ENCODE assay signal across 8 cellular contexts in the genomic region with DNA sequence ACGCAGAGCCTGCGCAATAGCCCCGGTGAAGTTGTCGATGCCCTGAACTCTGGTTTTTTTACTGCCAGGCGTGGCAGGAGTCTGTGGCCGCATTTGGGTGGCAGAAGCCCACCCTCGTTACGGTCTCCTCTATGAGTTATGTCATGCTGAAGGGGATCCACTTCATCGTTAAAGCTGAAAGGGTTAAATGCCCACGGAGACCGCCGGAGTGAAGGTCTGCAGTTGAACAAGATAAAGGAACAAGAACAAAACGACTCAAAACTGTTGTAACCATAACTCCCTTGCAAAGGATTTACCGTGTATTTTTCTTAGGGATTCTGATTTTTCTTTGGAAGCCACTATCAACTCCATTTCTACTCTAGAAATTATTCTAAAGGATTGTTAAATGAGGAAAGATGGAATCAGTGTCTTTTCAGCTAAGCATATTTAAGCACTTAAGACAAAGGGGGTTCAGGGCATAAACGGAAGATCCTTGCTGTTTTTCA. TPM values are rescaled to one million over a fixed set of nuclear protein-coding genes. Genes with fewer than 3 reads are reported as not detected.
DNase-seq lines count a peak whose midpoint lies in the region; ATAC-seq, FAIRE-seq and TF ChIP-seq lines count a peak whose summit lies in the region.

No MANE protein-coding gene starts in this region.

- no peak for TF ChIP-seq POLR2A in GM12878 (IDR thresholded peaks at IDR 0.05; ENCODE audit: low read depth, low read length)
- TF ChIP-seq POLR2A in uterus (IDR thresholded peaks at IDR 0.05): no peak

- TSS peak; percentile 99 for BruUV-seq in GM12878 (replicated peaks; lab: Mats Ljungman, UMichigan)

- peaks cover 50% of the 10 kb centered on the region for H3K79me2 ChIP-seq in GM12878 (ENCODE audit: control insufficient read depth, insufficient read depth, low read length)

- peak overlapping the region; percentile 1 for H2AK5ac ChIP-seq in mesenchymal stem cell (ENCODE audit: low read length, severe bottlenecking)

- SMC1A ChIA-PET in GM12878 (lab: Charles Lee; ENCODE audit: uncharacterized antibody, unreplicated experiment): interaction anchor here (1.2 to 9.3 kb wide), 11 partner anchors 10 to 176 kb away, joined by 3 to 91 read pairs (median 4); no protein-coding TSS in a partner anchor

- intact Hi-C loops in left ventricle myocardium superior (cut with micrococcal nuclease) (no loop called here), GM12878 (cut with micrococcal nuclease; ENCODE audit: unreplicated experiment) (loop anchor here (1.0 to 5.0 kb wide), 3 partner anchors 10 to 176 kb away; no protein-coding TSS in a partner anchor), uterus (cut with DNase I; ENCODE audit: low total_unique reads) (no loop called here)

- no peak for TF ChIP-seq RAD21 in GM12878 (IDR thresholded peaks at IDR 0.05; ENCODE audit: insufficient read depth, low read depth, low read length)

- no peak overlapping the region for H2BK120ac ChIP-seq in mesenchymal stem cell (ENCODE audit: low read depth, low read length)

- H3K9ac ChIP-seq in GM12878 (ENCODE audit: control insufficient read depth, insufficient read depth, low read length) (peak overlapping the region; percentile 84), mesenchymal stem cell (ENCODE audit: low read length) (peak overlapping the region; percentile 90)

- H2AFZ ChIP-seq in GM12878 (ENCODE audit: control insufficient read depth, low read depth, low read length) (peak overlapping the region; percentile 96), mesenchymal stem cell (ENCODE audit: low read depth, low read length) (no peak overlapping the region)

- H3K4me3 ChIP-seq in cardiac muscle cell (peak overlapping the region; percentile 97), GM12878 (peak overlapping the region; percentile 92), mesenchymal stem cell (ENCODE audit: insufficient read depth in 1 of 2, low read depth in 1 of 2, low read length in 2 of 2) (peak overlapping the region; percentile 78 to 97), uterus (peak overlapping the region; percentile 79 to 90)

- CTCF ChIA-PET in GM12878 (lab: Yijun Ruan, JAX): interaction anchor here (0.9 to 2.6 kb wide), 9 partner anchors 10 to 176 kb away, joined by 3 to 9 read pairs (median 5); no protein-coding TSS in a partner anchor

- H4K91ac ChIP-seq in mesenchymal stem cell (ENCODE audit: low read length): no peak overlapping the region

- no peak for TF ChIP-seq EP300 in GM12878 (IDR thresholded peaks at IDR 0.05; ENCODE audit: borderline replicate concordance in 1 of 2, control insufficient read depth in 1 of 2, low read depth in 2 of 2, low read length in 2 of 2)

- peak overlapping the region; percentile 95 for H3K4me2 ChIP-seq in GM12878 (ENCODE audit: control insufficient read depth, insufficient read depth)
- H3K4me2 ChIP-seq in mesenchymal stem cell (ENCODE audit: low read length, poor library complexity, severe bottlenecking): peak overlapping the region; percentile 37

- POLR2A ChIA-PET in GM12878 (lab: Charles Lee): interaction anchor here (0.6 to 5.9 kb wide), 8 partner anchors 8 to 61 kb away, joined by 4 to 57 read pairs (median 7); no protein-coding TSS in a partner anchor

- H3K36me3 ChIP-seq in cardiac muscle cell: no peaks in the 10 kb centered on the region
- 0 out of 4 replicates have a peak, but pooled peaks cover 0 to 2% of the 10 kb centered on the region in 2 experiments for H3K36me3 ChIP-seq in GM12878 (ENCODE audit: control insufficient read depth in 2 of 2, insufficient read depth in 2 of 2, low read length in 1 of 2)
- peaks cover 0 to 5% of the 10 kb centered on the region in 2 experiments for H3K36me3 ChIP-seq in mesenchymal stem cell (ENCODE audit: control insufficient read depth in 1 of 2, insufficient read depth in 2 of 2, low read depth in 1 of 2, low read length in 2 of 2)
- no peaks in the 10 kb centered on the region for H3K36me3 ChIP-seq in uterus

- H3K23ac ChIP-seq in mesenchymal stem cell (ENCODE audit: low read length in 2 of 2): no peak overlapping the region

- peak overlapping the region; percentile 94 for H4K8ac ChIP-seq in mesenchymal stem cell (ENCODE audit: low read length)

- no peak overlapping the region for H3K14ac ChIP-seq in mesenchymal stem cell (ENCODE audit: low read length in 2 of 2)

- peaks cover 3% of the 10 kb centered on the region for H3K79me1 ChIP-seq in mesenchymal stem cell (replicated peaks; ENCODE audit: low read length, poor library complexity, severe bottlenecking)

- WGBS in GM12878 (ENCODE audit: insufficient coverage, insufficient replicate concordance, low lambda C conversion rate, missing lambda C conversion rate): 1% methylated on average over 15 of the region's 15 CpGs
- 12% methylated on average over 13 of the region's 15 CpGs for WGBS in mesenchymal stem cell

- H3K27ac ChIP-seq in cardiac muscle cell (peak overlapping the region; percentile 96), GM12878 (ENCODE audit: control insufficient read depth, insufficient read depth) (peak overlapping the region; percentile 85), mesenchymal stem cell (ENCODE audit: low read length, poor library complexity, severe bottlenecking) (peak overlapping the region; percentile 76), uterus (peak overlapping the region; percentile 94 to 95)

- H2BK12ac ChIP-seq in mesenchymal stem cell (ENCODE audit: low read length in 2 of 2): no peak overlapping the region

- TF ChIP-seq CTCF in cardiac muscle cell (IDR thresholded peaks at IDR 0.05; ENCODE audit: low read depth, low read length) (no peak), GM12878 (IDR thresholded peaks at IDR 0.05 in 2 of 3, conservative IDR thresholded peaks at IDR 0.05 in 1 of 3; ENCODE audit: control insufficient read depth in 2 of 3, extremely low read depth in 1 of 3, insufficient read depth in 1 of 3, low read depth in 3 of 3, low read length in 3 of 3) (no peak), uterus (IDR thresholded peaks at IDR 0.05) (no peak)

- no peak for DNase-seq in cardiac muscle cell (ENCODE audit: low read depth in 1 of 2, low spot score in 1 of 2)
- DNase-seq in left ventricle myocardium superior: no peak
- no peak for DNase-seq in GM12878 (ENCODE audit: low read depth, low spot score)
- DNase-seq in mesenchymal stem cell: no peak
- DNase-seq in uterus: no peak
- DNase-seq in NCI-H2196 treated with DMSO at 0.1 percent for 48 hours (lab: John Stamatoyannopoulos, UW; ENCODE audit: unreplicated experiment): no peak
- no peak for DNase-seq in OCI-M2 (lab: John Stamatoyannopoulos, UW; ENCODE audit: unreplicated experiment)
- no peak for DNase-seq in stimulated activated CD4-positive, alpha-beta T cell treated with anti-CD3 and anti-CD28 coated beads, Interleukin-4, amount 100 ng/mL, for 4 hours

- no peaks in the 10 kb centered on the region for H3K27me3 ChIP-seq in cardiac muscle cell
- H3K27me3 ChIP-seq in GM12878 (replicated peaks in 1 of 2; ENCODE audit: control insufficient read depth in 2 of 2, insufficient read depth in 2 of 2, low read length in 1 of 2): no peaks in the 10 kb centered on the region; a peak in 1 of 4 replicates
- no peaks in the 10 kb centered on the region for H3K27me3 ChIP-seq in mesenchymal stem cell (ENCODE audit: control insufficient read depth in 1 of 2, insufficient read depth in 1 of 2, low read length in 2 of 2)
- H3K27me3 ChIP-seq in uterus: no peaks in the 10 kb centered on the region

- no peak for FAIRE-seq in GM12878 (lab: Jason Lieb, UNC)

- RAD21 ChIA-PET in GM12878 (lab: Charles Lee; ENCODE audit: unreplicated experiment): interaction anchor here (1.2 to 7.0 kb wide), 10 partner anchors 8 to 177 kb away, joined by 3 to 58 read pairs (median 10); no protein-coding TSS in a partner anchor

- in situ Hi-C loops in GM12878 (cut with MboI): no loop called here

- H3K9me3 ChIP-seq in cardiac muscle cell (ENCODE audit: low read depth) (no peaks in the 10 kb centered on the region), GM12878 (replicated peaks; ENCODE audit: control insufficient read depth, insufficient read depth, low read length) (no peaks in the 10 kb centered on the region), mesenchymal stem cell (ENCODE audit: control insufficient read depth, low read length) (no peaks in the 10 kb centered on the region), uterus (no peaks in the 10 kb centered on the region)

- no peak overlapping the region for H2BK5ac ChIP-seq in mesenchymal stem cell (ENCODE audit: low read depth, low read length, poor library complexity, severe bottlenecking)

- H2BK15ac ChIP-seq in mesenchymal stem cell (ENCODE audit: low read depth, poor library complexity, severe bottlenecking): no peak overlapping the region

- H4K20me1 ChIP-seq in GM12878 (ENCODE audit: control insufficient read depth, insufficient read depth): no peaks in the 10 kb centered on the region

- H3K4me1 ChIP-seq in cardiac muscle cell (ENCODE audit: low read depth): peaks cover 9% of the 10 kb centered on the region
- H3K4me1 ChIP-seq in GM12878 (ENCODE audit: control insufficient read depth, insufficient read depth, low read length): peaks cover 8% of the 10 kb centered on the region
- peaks cover 3% of the 10 kb centered on the region for H3K4me1 ChIP-seq in mesenchymal stem cell (ENCODE audit: control insufficient read depth, insufficient read depth, low read depth, low read length)
- no peaks in the 10 kb centered on the region for H3K4me1 ChIP-seq in uterus

- ATAC-seq in left ventricle myocardium superior (no peak), GM12878 (no peak)

- H3K18ac ChIP-seq in mesenchymal stem cell (ENCODE audit: low read depth in 1 of 2, low read length in 2 of 2): peak overlapping the region; percentile 87 to 94

- peak overlapping the region in 1 of 2 experiments; percentile 74 for H3K4ac ChIP-seq in mesenchymal stem cell (ENCODE audit: low read depth in 1 of 2, low read length in 2 of 2)

RNA-seq across cellular contexts. Expression of a gene that starts 0.5 kb away (rescaled TPM):
- total RNA-seq in cardiac muscle cell (37.2 and 39.4 TPM in 2 replicates), left ventricle myocardium superior (21.2 TPM), GM12878 (2014; rRNA removed) (156 and 169 TPM in 2 replicates), GM12878 (2014; rRNA removed; fragmentation: Illumina TruSeq; extraction: Trizol) (187 and 191 TPM in 2 replicates), GM12878 (2021) (187 and 196 TPM in 2 replicates), uterus (10 to 100 TPM; 26.4 to 80.7 (median 48.4) TPM)
- polyA plus RNA-seq in cardiac muscle cell (50.1 and 54.1 TPM in 2 replicates), GM12878 (2011; rRNA removed) (215 and 245 TPM in 2 replicates), GM12878 (2014; fragmentation: Illumina TruSeq; extraction: Trizol) (241 and 312 TPM in 2 replicates), GM12878 (2014; fragmentation: Nextera tagmentation; extraction: Ambion mirVana) (100 to 1,000 TPM; 187 to 195 TPM), GM12878 (2014; rRNA removed) (162 and 163 TPM in 2 replicates), GM12878 (2016; fragmentation: Nextera tagmentation; extraction: Ambion mirVana) (100 to 1,000 TPM; 226 to 229 TPM)
- 309 and 344 TPM in 2 replicates for total RNA-seq in GM12878 (2013; cell fraction: nucleolus; rRNA removed)
- polyA plus RNA-seq in GM12878 (2011; ENCODE audit: low read depth): 55.1 TPM
- polyA plus RNA-seq in GM12878 (2011; cell fraction: cytosol; rRNA removed): 120 and 132 TPM in 2 replicates
- polyA plus RNA-seq in GM12878 (2011; cell fraction: nucleus; rRNA removed): 189 and 251 TPM in 2 replicates
- polyA plus RNA-seq in GM12878 (2012): 82.4 and 87.4 TPM in 2 replicates
- 305 and 322 TPM in 2 replicates for polyA minus RNA-seq in GM12878 (2011; rRNA and poly(A)+ RNA removed)
- polyA minus RNA-seq in GM12878 (2011; cell fraction: cytosol; rRNA and poly(A)+ RNA removed): 104 and 118 TPM in 2 replicates
- 126 and 135 TPM in 2 replicates for polyA minus RNA-seq in GM12878 (2011; cell fraction: nucleus; rRNA and poly(A)+ RNA removed)
- polyA plus RNA-seq in mesenchymal stem cell (2013, experiment 1 of 2): 112 TPM
- 114 TPM for polyA plus RNA-seq in mesenchymal stem cell (2013, experiment 2 of 2)
